28 cellular contexts compared by ENCODE assay signal in the genomic region with DNA sequence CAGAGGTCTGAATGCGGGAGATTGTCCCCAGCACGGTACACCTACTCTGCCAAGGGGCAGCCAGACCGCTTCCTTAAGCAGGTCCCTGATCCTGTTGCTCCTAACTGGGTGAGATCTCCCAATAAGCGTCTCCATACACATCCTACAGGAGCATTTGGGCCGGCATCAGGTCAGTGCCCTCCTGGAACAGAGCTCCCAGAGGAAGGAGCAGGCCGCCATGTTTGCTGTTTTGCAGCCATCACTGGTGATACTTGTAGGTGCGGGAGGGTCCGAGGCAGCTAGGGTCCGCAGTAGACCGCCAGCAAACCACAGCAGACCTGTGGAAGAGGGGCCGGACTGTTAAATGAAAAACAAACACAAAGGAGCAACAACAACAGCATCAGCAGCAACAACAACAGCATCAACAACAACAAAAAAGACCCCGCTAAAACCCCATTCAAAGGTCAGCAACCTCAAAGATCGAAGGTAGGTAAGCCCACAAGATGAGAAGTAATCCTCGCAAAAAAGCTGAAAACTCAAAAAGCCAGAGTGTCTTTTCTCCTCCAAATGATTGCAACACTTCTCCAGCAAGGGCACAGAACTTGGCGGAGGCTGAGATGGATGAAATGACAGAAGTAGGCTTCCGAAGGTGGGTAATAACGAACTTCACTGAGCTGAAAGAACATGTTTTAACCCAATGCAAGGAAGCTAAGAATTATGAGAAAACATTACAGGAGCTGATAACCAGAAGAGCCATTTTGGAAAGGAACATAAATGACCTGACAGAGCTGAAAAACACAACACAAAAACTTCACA.
"Had no signal": no experiment of that assay in that cellular context is flagged by ENCODE, and none has a peak within 500 bp of the region (broad histone marks: within the 10 kb centered on the region; RNA-seq: fewer than 3 reads in every experiment).

No MANE protein-coding gene starts in this region.

- H3K36me3 Mint-ChIP-seq: memory B cell, naive B cell had no signal

- H3K4me1 ChIP-seq: esophagus squamous epithelium, pancreas, right lobe of liver, suprapubic skin, thyroid gland, vagina had no signal

- H3K4me1 Mint-ChIP-seq: immature natural killer cell; memory B cell; naive B cell; stimulated activated naive CD8-positive, alpha-beta T cell treated with anti-CD3 and anti-CD28 coated beads, Interleukin-15, amount 100 ng/mL, for 72 hours had no signal

- H3K27ac Mint-ChIP-seq: effector memory CD8-positive, alpha-beta T cell; immature natural killer cell; memory B cell; naive B cell; natural killer cell treated with Interleukin-12 subunit alpha and Interleukin-12 subunit beta and Interleukin-15 and Interleukin-18, amount 100 ng/mL, for 72 hours; stimulated activated naive CD8-positive, alpha-beta T cell treated with anti-CD3 and anti-CD28 coated beads, Interleukin-15, amount 100 ng/mL, for 72 hours had no signal

- H3K27me3 Mint-ChIP-seq: effector memory CD8-positive, alpha-beta T cell; memory B cell; naive B cell; natural killer cell treated with Interleukin-12 subunit alpha and Interleukin-12 subunit beta and Interleukin-15 and Interleukin-18, amount 100 ng/mL, for 72 hours; stimulated activated naive CD8-positive, alpha-beta T cell treated with anti-CD3 and anti-CD28 coated beads, Interleukin-15, amount 100 ng/mL, for 72 hours had no signal

- H3K27ac ChIP-seq: esophagus squamous epithelium, neutrophil, pancreas, right lobe of liver, suprapubic skin, thyroid gland, vagina had no signal

- H3K27me3 ChIP-seq: esophagus squamous epithelium, neutrophil, pancreas, right lobe of liver, suprapubic skin, thyroid gland, vagina had no signal

- H3K9me3 ChIP-seq: esophagus squamous epithelium, mucosa of descending colon, neutrophil, pancreas, right lobe of liver, suprapubic skin, thyroid gland, vagina had no signal

- H3K4me3 ChIP-seq: esophagus squamous epithelium, lung, mucosa of descending colon, pancreas, right lobe of liver, suprapubic skin, thyroid gland, vagina had no signal

- H3K36me3 ChIP-seq: esophagus squamous epithelium, neutrophil, pancreas, right lobe of liver, suprapubic skin, thyroid gland, vagina had no signal

- ATAC-seq: effector memory CD8-positive, alpha-beta T cell; left ventricle myocardium superior; mucosa of descending colon; natural killer cell treated with Interleukin-12 subunit alpha and Interleukin-12 subunit beta and Interleukin-15 and Interleukin-18, amount 100 ng/mL, for 72 hours; pancreas; right lobe of liver; stimulated activated naive CD8-positive, alpha-beta T cell treated with anti-CD3 and anti-CD28 coated beads, Interleukin-15, amount 100 ng/mL, for 72 hours had no signal

- DNase-seq: cortex of kidney; effector memory CD8-positive, alpha-beta T cell; erythroblast; esophagus squamous epithelium; foreskin melanocyte; glutamatergic neuron; hypothalamus; immature natural killer cell; islet precursor cell; left ventricle myocardium superior; mucosa of descending colon; naive B cell; right lobe of liver; small intestine; stimulated activated CD4-positive, alpha-beta T cell treated with anti-CD3 and anti-CD28 coated beads, Interleukin-15, amount 100 ng/mL, for 24 hours; stimulated activated CD4-positive, alpha-beta T cell treated with anti-CD3 and anti-CD28 coated beads, Interleukin-2, amount 100 ng/mL, for 48 hours; stimulated activated naive CD4-positive, alpha-beta T cell; stimulated activated naive CD8-positive, alpha-beta T cell treated with anti-CD3 and anti-CD28 coated beads, Interleukin-15, amount 100 ng/mL, for 72 hours; thyroid gland; trophoblast cell had no signal

- FAIRE-seq: endometrium, pancreas, small intestine had no signal

- H3K4me3 Mint-ChIP-seq: effector memory CD8-positive, alpha-beta T cell; immature natural killer cell; memory B cell; naive B cell; natural killer cell treated with Interleukin-12 subunit alpha and Interleukin-12 subunit beta and Interleukin-15 and Interleukin-18, amount 100 ng/mL, for 72 hours; stimulated activated naive CD8-positive, alpha-beta T cell treated with anti-CD3 and anti-CD28 coated beads, Interleukin-15, amount 100 ng/mL, for 72 hours had no signal
